Comparison of ENCODE assay signal across 8 cellular contexts in the genomic region with DNA sequence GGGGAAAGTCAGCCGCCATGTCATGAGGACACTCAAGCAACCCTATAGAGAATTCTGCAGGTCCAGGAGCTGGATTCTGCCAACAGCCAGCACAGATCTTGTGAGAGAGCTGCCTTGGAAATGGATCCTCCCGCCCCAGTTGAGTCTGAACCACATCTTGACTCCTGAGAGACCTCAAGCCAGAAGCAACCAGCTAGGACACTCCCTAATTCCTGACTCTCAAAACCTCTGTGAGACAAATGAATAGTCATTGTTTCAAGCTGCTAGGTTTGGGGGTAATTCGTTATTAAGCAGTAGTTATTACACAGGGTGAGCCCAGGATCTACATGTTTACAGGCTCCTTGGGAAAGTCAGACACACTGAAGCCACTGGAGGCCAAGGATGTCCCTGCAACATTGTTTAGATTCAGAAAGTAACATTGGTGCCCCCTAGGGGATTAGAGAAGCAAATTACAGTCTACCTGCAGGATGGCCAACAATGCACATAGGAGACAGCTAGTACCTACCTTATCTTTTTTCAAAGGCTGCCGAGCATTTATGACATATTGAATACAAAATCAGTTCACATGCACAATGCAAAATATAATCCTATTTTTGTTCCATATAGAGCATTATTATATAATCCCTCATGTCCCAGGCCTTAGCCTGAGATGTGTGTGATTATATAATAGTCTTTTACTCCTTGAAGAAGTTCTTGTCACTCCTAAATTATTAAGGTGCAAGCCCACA. TPM values are rescaled to one million over a fixed set of nuclear protein-coding genes. Genes with fewer than 3 reads are reported as not detected.
A peak's percentile ranks its signal among the peaks of the same experiment; 100 is the strongest.
DNase-seq lines count a peak whose midpoint lies in the region; ATAC-seq and TF ChIP-seq lines count a peak whose summit lies in the region.

No MANE protein-coding gene starts in this region.

- intact Hi-C loops in ascending aorta (cut with DNase I), result loop anchor here (1.0 to 5.0 kb wide), 4 partner anchors 120 to 360 kb away; no protein-coding TSS in a partner anchor

- CTCF ChIA-PET in HEK293T (lab: Yijun Ruan, JAX), result interaction anchor here (1.2 to 1.7 kb wide), 3 partner anchors 12 to 55 kb away, joined by 3 to 8 read pairs (median 3); no protein-coding TSS in a partner anchor

- H3K4me3 ChIP-seq in ascending aorta (no peak overlapping the region), skeletal muscle cell (ENCODE audit: low read depth, low read length) (no peak overlapping the region)

- H3K36me3 ChIP-seq in ascending aorta, result no peaks in the 10 kb centered on the region

- peak; percentile 47 to 77 (median 66) for TF ChIP-seq CTCF in ascending aorta (IDR thresholded peaks at IDR 0.05)

- ATAC-seq in HG02763 (IDR thresholded peaks at IDR 0.05; ENCODE audit: unreplicated experiment), result no peak

- H3K27ac ChIP-seq in ascending aorta, result no peak overlapping the region

- POLR2A ChIA-PET in HEK293T (lab: Yijun Ruan, JAX), result no interaction called here

- no peaks in the 10 kb centered on the region for H3K27me3 ChIP-seq in ascending aorta

- H3K4me1 ChIP-seq in ascending aorta, result no peaks in the 10 kb centered on the region

- DNase-seq in DMS 273 (lab: John Stamatoyannopoulos, UW; ENCODE audit: unreplicated experiment), result peak; percentile 78
- DNase-seq in HEK293T (ENCODE audit: extremely low spot score), result peak; percentile 68
- DNase-seq in NCI-H2227 (lab: John Stamatoyannopoulos, UW; ENCODE audit: unreplicated experiment), result peak; percentile 78
- DNase-seq in ascending aorta (ENCODE audit: low spot score in 2 of 2), result no peak
- peak; percentile 53 for DNase-seq in hepatic stellate cell (ENCODE audit: low spot score)
- peak; percentile 5 for DNase-seq in skeletal muscle cell (ENCODE audit: low read depth)
- DNase-seq in stimulated activated CD4-positive, alpha-beta T cell treated with anti-CD3 and anti-CD28 coated beads, Interleukin-4, amount 100 ng/mL, for 1 hour, result no peak

- no peaks in the 10 kb centered on the region for H3K9me3 ChIP-seq in ascending aorta

TF ChIP-seq in HEK293T, 16 proteins besides CTCF, POLR2A, EP300 and RAD21:
- TF ChIP-seq L3MBTL2 (conservative IDR thresholded peaks at IDR 0.05), result no peak
- no peak for TF ChIP-seq BHLHE40 (IDR thresholded peaks at IDR 0.05; ENCODE audit: borderline replicate concordance)
- no peak for TF ChIP-seq LEF1 (IDR thresholded peaks at IDR 0.05; ENCODE audit: borderline replicate concordance)
- no peak for TF ChIP-seq ZNF384 (IDR thresholded peaks at IDR 0.05)
- no peak for TF ChIP-seq HDGF (IDR thresholded peaks at IDR 0.05; ENCODE audit: borderline replicate concordance)
- no peak for TF ChIP-seq CTBP1 (IDR thresholded peaks at IDR 0.05; ENCODE audit: borderline replicate concordance)
- TF ChIP-seq SUZ12 (IDR thresholded peaks at IDR 0.05), result no peak
- TF ChIP-seq SP1 (IDR thresholded peaks at IDR 0.05), result no peak
- no peak for TF ChIP-seq NFRKB (IDR thresholded peaks at IDR 0.05)
- no peak for TF ChIP-seq FOXM1 (IDR thresholded peaks at IDR 0.05; ENCODE audit: borderline replicate concordance)
- TF ChIP-seq ARNT (IDR thresholded peaks at IDR 0.05), result no peak
- TF ChIP-seq, protein P1, sequence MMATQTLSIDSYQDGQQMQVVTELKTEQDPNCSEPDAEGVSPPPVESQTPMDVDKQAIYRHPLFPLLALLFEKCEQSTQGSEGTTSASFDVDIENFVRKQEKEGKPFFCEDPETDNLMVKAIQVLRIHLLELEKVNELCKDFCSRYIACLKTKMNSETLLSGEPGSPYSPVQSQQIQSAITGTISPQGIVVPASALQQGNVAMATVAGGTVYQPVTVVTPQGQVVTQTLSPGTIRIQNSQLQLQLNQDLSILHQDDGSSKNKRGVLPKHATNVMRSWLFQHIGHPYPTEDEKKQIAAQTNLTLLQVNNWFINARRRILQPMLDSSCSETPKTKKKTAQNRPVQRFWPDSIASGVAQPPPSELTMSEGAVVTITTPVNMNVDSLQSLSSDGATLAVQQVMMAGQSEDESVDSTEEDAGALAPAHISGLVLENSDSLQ (IDR thresholded peaks at IDR 0.05), result no peak
- TF ChIP-seq FOXK2 (IDR thresholded peaks at IDR 0.05), result no peak
- no peak for TF ChIP-seq ELF4 (IDR thresholded peaks at IDR 0.05)
- TF ChIP-seq FOXA1 (IDR thresholded peaks at IDR 0.05), result no peak
- no peak for TF ChIP-seq TARDBP (IDR thresholded peaks at IDR 0.05)

RNA-seq across cellular contexts. Expression of a gene that starts 57.9 kb away (rescaled TPM):
- total RNA-seq in ascending aorta, result 30.8 TPM

Comparison
In these comparisons a context has a peak if more than half of its experiments do, and no peak if none do; other contexts are left out.
1. DNase-seq: peak in DMS 273 (single experiment), HEK293T (single experiment), NCI-H2227 (single experiment), hepatic stellate cell (single experiment) and skeletal muscle cell (single experiment); none in ascending aorta (0 of 2) and stimulated activated CD4-positive, alpha-beta T cell treated with anti-CD3 and anti-CD28 coated beads, Interleukin-4, amount 100 ng/mL, for 1 hour (single experiment).